ENCODE assay signal across 8 cellular contexts in the genomic region with DNA sequence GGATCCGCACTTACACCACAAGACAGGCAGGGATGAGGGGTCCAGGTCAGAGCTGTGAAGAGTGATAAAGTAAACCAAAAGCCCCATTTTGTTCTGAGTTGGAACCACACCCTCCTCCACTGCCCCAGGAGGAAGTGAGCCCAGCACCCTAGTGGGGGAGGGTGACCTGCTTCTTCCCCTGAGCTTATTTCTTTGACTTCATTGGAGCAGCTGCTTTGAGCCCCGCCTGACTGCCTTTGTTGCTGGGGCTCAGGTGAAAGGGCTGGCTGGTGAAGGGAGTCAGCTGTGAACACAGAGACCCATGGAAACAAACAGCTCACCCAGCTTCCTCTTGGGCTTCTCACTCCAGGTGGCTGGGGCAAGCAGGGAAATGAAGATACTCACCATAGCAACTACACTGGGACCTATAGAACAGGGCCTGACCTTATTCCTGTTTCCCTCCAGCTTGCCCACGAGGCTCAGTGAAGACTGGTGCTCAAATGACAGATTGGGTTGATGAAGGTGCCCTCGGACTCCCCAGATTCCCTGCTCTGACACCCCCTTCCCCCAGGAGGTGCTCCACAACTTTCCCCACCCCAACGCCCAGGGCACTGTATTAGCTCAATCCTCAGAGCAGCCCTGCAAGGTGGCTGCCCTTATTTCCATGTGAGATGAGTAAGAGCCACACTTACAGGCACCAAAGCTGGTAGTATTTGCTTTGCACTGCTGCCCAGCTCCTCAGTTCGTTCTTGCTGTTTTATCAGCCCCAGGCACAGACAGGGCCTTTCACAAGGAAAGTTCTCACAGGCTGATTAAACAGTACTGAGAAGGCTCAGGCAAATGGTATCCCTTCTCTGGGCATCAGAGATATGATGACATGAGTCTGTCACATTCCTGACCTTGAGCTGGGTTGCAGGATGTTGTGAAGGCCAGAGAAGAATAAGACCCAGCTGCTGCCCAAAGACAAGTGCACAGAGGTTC. TPM values are rescaled to one million over a fixed set of nuclear protein-coding genes. Genes with fewer than 3 reads are reported as not detected.
DNase-seq lines count a peak whose midpoint lies in the region; ATAC-seq and TF ChIP-seq lines count a peak whose summit lies in the region.

No MANE protein-coding gene starts in this region.

- CTCF ChIA-PET in activated naive CD4-positive, alpha-beta T cell treated with anti-CD3 and anti-CD28 coated beads for 36 hours (lab: Charles Lee), result interaction anchor here (0.5 to 3.8 kb wide), 10 partner anchors 12 to 460 kb away, joined by 3 to 18 read pairs (median 6); no protein-coding TSS in a partner anchor
- CTCF ChIA-PET in HEK293T (lab: Yijun Ruan, JAX), result interaction anchor here (0.7 kb wide), 1 partner anchor 29 kb away, joined by 3 read pairs; no protein-coding TSS in a partner anchor

- no peak overlapping the region for H3K4me3 ChIP-seq in AG10803 (ENCODE audit: low read length)

- H3K9me3 Mint-ChIP-seq in activated naive CD4-positive, alpha-beta T cell treated with anti-CD3 and anti-CD28 coated beads for 36 hours, result no peaks in the 10 kb centered on the region

- H3K4me3 Mint-ChIP-seq in activated naive CD4-positive, alpha-beta T cell treated with anti-CD3 and anti-CD28 coated beads for 36 hours, result peak overlapping the region; percentile 98

- H3K36me3 Mint-ChIP-seq in activated naive CD4-positive, alpha-beta T cell treated with anti-CD3 and anti-CD28 coated beads for 36 hours (ENCODE audit: low read depth), result peaks cover 63% of the 10 kb centered on the region

- peak; percentile 20 for DNase-seq in AG10803 (ENCODE audit: low read depth)
- peak; percentile 93 for DNase-seq in RPMI8226
- peak; percentile 84 for DNase-seq in activated naive CD4-positive, alpha-beta T cell treated with anti-CD3 and anti-CD28 coated beads for 36 hours
- peak; percentile 69 for DNase-seq in kidney tubule cell (ENCODE audit: low spot score)
- DNase-seq in stimulated activated CD8-positive, alpha-beta memory T cell treated with anti-CD3 and anti-CD28 coated beads, Interleukin-15, amount 100 ng/mL, for 4 hours (ENCODE audit: low read depth in 2 of 2), result peak; percentile 46 to 49
- DNase-seq in HEK293T (ENCODE audit: extremely low spot score), result no peak

- TF ChIP-seq CTCF in AG10803 (conservative IDR thresholded peaks at IDR 0.05; ENCODE audit: low read length), result no peak

- POLR2A ChIA-PET in HEK293T (lab: Yijun Ruan, JAX), result interaction anchor here (2.5 kb wide), 1 partner anchor 23 kb away, joined by 8 read pairs; no protein-coding TSS in a partner anchor

- peaks cover 64% of the 10 kb centered on the region for H3K4me1 Mint-ChIP-seq in activated naive CD4-positive, alpha-beta T cell treated with anti-CD3 and anti-CD28 coated beads for 36 hours (ENCODE audit: low read depth)

- no peaks in the 10 kb centered on the region for H3K27me3 Mint-ChIP-seq in activated naive CD4-positive, alpha-beta T cell treated with anti-CD3 and anti-CD28 coated beads for 36 hours (ENCODE audit: low read depth)

- ATAC-seq in GM19043 (IDR thresholded peaks at IDR 0.05; ENCODE audit: low read depth, unreplicated experiment), result peak; percentile 46
- ATAC-seq in HG03378 (IDR thresholded peaks at IDR 0.05; ENCODE audit: unreplicated experiment), result peak; percentile 44

- intact Hi-C loops in activated naive CD4-positive, alpha-beta T cell treated with anti-CD3 and anti-CD28 coated beads for 36 hours (cut with micrococcal nuclease), result loop anchor here (1.0 kb wide), 6 partner anchors 11 to 191 kb away; partner anchors contain the start of genes C2CD3, COA4, PAAF1 and PPME1

- H3K27ac Mint-ChIP-seq in activated naive CD4-positive, alpha-beta T cell treated with anti-CD3 and anti-CD28 coated beads for 36 hours, result peak overlapping the region; percentile 99

TF ChIP-seq in HEK293T, 16 proteins besides CTCF, POLR2A, EP300 and RAD21:
- TF ChIP-seq LEF1 (IDR thresholded peaks at IDR 0.05; ENCODE audit: borderline replicate concordance) (no peak), ELF4 (IDR thresholded peaks at IDR 0.05) (no peak), HDGF (IDR thresholded peaks at IDR 0.05; ENCODE audit: borderline replicate concordance) (no peak), FOXM1 (IDR thresholded peaks at IDR 0.05; ENCODE audit: borderline replicate concordance) (no peak), SP1 (IDR thresholded peaks at IDR 0.05) (no peak), ZNF384 (IDR thresholded peaks at IDR 0.05) (no peak), CTBP1 (IDR thresholded peaks at IDR 0.05; ENCODE audit: borderline replicate concordance) (no peak), BHLHE40 (IDR thresholded peaks at IDR 0.05; ENCODE audit: borderline replicate concordance) (no peak), PKNOX1 (IDR thresholded peaks at IDR 0.05) (no peak), NFRKB (IDR thresholded peaks at IDR 0.05) (no peak), FOXA1 (IDR thresholded peaks at IDR 0.05) (no peak), FOXK2 (IDR thresholded peaks at IDR 0.05) (no peak), TARDBP (IDR thresholded peaks at IDR 0.05) (no peak), L3MBTL2 (conservative IDR thresholded peaks at IDR 0.05) (no peak), ARNT (IDR thresholded peaks at IDR 0.05) (no peak), SUZ12 (IDR thresholded peaks at IDR 0.05) (no peak)

RNA-seq across cellular contexts. Expression of gene UCP2, which starts 2.4 kb away (rescaled TPM):
- total RNA-seq in activated naive CD4-positive, alpha-beta T cell treated with anti-CD3 and anti-CD28 coated beads for 36 hours, result 100 to 1,000 TPM; 149 to 157 TPM

RNA-seq across cellular contexts. Expression of gene UCP3, which starts 28.6 kb away (rescaled TPM):
- under 1 TPM; 0.32 to 0.83 TPM for total RNA-seq in activated naive CD4-positive, alpha-beta T cell treated with anti-CD3 and anti-CD28 coated beads for 36 hours

RNA-seq across cellular contexts. Expression of gene DNAJB13, which starts 29.5 kb away (rescaled TPM):
- under 1 TPM in 1 of 2 experiments, not detected in 1; 0.26 TPM for total RNA-seq in activated naive CD4-positive, alpha-beta T cell treated with anti-CD3 and anti-CD28 coated beads for 36 hours
